In the genomic region with DNA sequence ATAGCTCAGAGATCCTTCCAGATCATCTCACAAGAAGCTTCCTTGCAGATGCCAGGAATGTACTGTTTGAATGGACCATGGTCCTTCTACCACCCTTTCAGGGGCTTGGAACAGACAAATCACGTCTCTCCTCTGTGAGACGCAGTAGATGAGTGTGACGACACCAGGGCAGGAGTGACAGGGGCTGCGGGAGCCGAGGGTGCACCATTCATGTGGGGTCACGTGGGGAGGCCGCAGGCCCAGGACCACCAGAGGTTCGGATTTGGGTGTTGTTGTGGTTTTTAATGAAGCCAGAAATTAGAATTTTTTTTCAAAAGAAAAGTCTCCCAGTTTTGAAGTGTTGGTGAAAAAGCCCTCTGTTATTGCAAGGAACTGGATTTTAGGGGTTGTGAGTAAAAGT, we compare ENCODE assay signal across 17 cellular contexts.
DNase-seq lines count a peak whose midpoint lies in the region; ATAC-seq and TF ChIP-seq lines count a peak whose summit lies in the region.
"Had no signal": no experiment of that assay in that cellular context is flagged by ENCODE, and none has a peak within 500 bp of the region (broad histone marks: within the 10 kb centered on the region; RNA-seq: fewer than 3 reads in every experiment).

No MANE protein-coding gene starts in this region.

- H3K9me3 Mint-ChIP-seq in activated T-cell treated with anti-CD3 and anti-CD28 coated beads, Interleukin-2, amount 50 U/mL, for 24 hours = no peaks in the 10 kb centered on the region
- H3K9me3 Mint-ChIP-seq in activated B cell treated with CpG ODN at 0.5 μM for 24 hours = no peaks in the 10 kb centered on the region
- H3K9me3 Mint-ChIP-seq in effector memory CD8-positive, alpha-beta T cell = no peaks in the 10 kb centered on the region
- H3K9me3 Mint-ChIP-seq in stimulated activated naive CD8-positive, alpha-beta T cell treated with anti-CD3 and anti-CD28 coated beads, Interleukin-15, amount 100 ng/mL, for 72 hours = peaks cover 0 to 7% of the 10 kb centered on the region in 2 donors

- H3K27ac ChIP-seq in testis = no peak overlapping the region
- H3K27ac ChIP-seq: KMS-11, parathyroid adenoma, VCaP had no signal

- no peak overlapping the region for H3K4me3 Mint-ChIP-seq in activated T-cell treated with anti-CD3 and anti-CD28 coated beads, Interleukin-2, amount 50 U/mL, for 24 hours
- no peak overlapping the region for H3K4me3 Mint-ChIP-seq in activated B cell treated with CpG ODN at 0.5 μM for 24 hours
- peak overlapping the region; percentile 47 to 62 for H3K4me3 Mint-ChIP-seq in effector memory CD8-positive, alpha-beta T cell
- H3K4me3 Mint-ChIP-seq in stimulated activated naive CD8-positive, alpha-beta T cell treated with anti-CD3 and anti-CD28 coated beads, Interleukin-15, amount 100 ng/mL, for 72 hours = no peak overlapping the region

- peaks cover 62% of the 10 kb centered on the region for H3K4me1 Mint-ChIP-seq in activated T-cell treated with anti-CD3 and anti-CD28 coated beads, Interleukin-2, amount 50 U/mL, for 24 hours (ENCODE audit: low read depth)
- H3K4me1 Mint-ChIP-seq in activated B cell treated with CpG ODN at 0.5 μM for 24 hours = peaks cover 63% of the 10 kb centered on the region
- H3K4me1 Mint-ChIP-seq in effector memory CD8-positive, alpha-beta T cell (ENCODE audit: low read depth in 2 of 2) = peaks cover 56 to 67% of the 10 kb centered on the region in 2 donors
- H3K4me1 Mint-ChIP-seq in stimulated activated naive CD8-positive, alpha-beta T cell treated with anti-CD3 and anti-CD28 coated beads, Interleukin-15, amount 100 ng/mL, for 72 hours = peaks cover 66% of the 10 kb centered on the region

- ATAC-seq in activated B cell treated with CpG ODN at 0.5 μM for 24 hours (ENCODE audit: low read depth) (no peak), HG02588 (IDR thresholded peaks at IDR 0.05; ENCODE audit: unreplicated experiment) (no peak)
- no peak for ATAC-seq in effector memory CD8-positive, alpha-beta T cell (replicated peaks)
- ATAC-seq in stimulated activated naive CD8-positive, alpha-beta T cell treated with anti-CD3 and anti-CD28 coated beads, Interleukin-15, amount 100 ng/mL, for 72 hours = no peak
- ATAC-seq: left lobe of liver had no signal

- POLR2A ChIA-PET in activated B cell treated with CpG ODN at 0.5 μM for 24 hours (lab: Charles Lee) = interaction anchor here (0.6 to 0.7 kb wide), 2 partner anchors 43 to 149 kb away, joined by 3 read pairs; no protein-coding TSS in a partner anchor

- no peaks in the 10 kb centered on the region for H3K27me3 Mint-ChIP-seq in activated T-cell treated with anti-CD3 and anti-CD28 coated beads, Interleukin-2, amount 50 U/mL, for 24 hours
- H3K27me3 Mint-ChIP-seq in activated B cell treated with CpG ODN at 0.5 μM for 24 hours = no peaks in the 10 kb centered on the region
- no peaks in the 10 kb centered on the region for H3K27me3 Mint-ChIP-seq in effector memory CD8-positive, alpha-beta T cell
- no peaks in the 10 kb centered on the region for H3K27me3 Mint-ChIP-seq in stimulated activated naive CD8-positive, alpha-beta T cell treated with anti-CD3 and anti-CD28 coated beads, Interleukin-15, amount 100 ng/mL, for 72 hours

- H3K36me3 Mint-ChIP-seq in activated T-cell treated with anti-CD3 and anti-CD28 coated beads, Interleukin-2, amount 50 U/mL, for 24 hours (ENCODE audit: low read depth) = peaks cover 52% of the 10 kb centered on the region
- peaks cover 26% of the 10 kb centered on the region for H3K36me3 Mint-ChIP-seq in activated B cell treated with CpG ODN at 0.5 μM for 24 hours (ENCODE audit: low read depth)
- H3K36me3 Mint-ChIP-seq in effector memory CD8-positive, alpha-beta T cell (ENCODE audit: insufficient read depth) = peaks cover 42% of the 10 kb centered on the region

- no peaks in the 10 kb centered on the region for H3K36me3 ChIP-seq in testis (ENCODE audit: low read depth, missing control alignments)

- no peak for DNase-seq in activated T-cell treated with anti-CD3 and anti-CD28 coated beads, Interleukin-2, amount 50 U/mL, for 24 hours
- no peak for DNase-seq in activated T-cell treated with anti-CD3 and anti-CD28 coated beads, Interleukin-2, amount 50 U/mL, for 1 hour
- DNase-seq in activated B cell treated with CpG ODN at 0.5 μM for 24 hours (no peak), EL (no peak), testis (no peak)
- no peak for DNase-seq in effector memory CD8-positive, alpha-beta T cell
- no peak for DNase-seq in stimulated activated naive CD8-positive, alpha-beta T cell treated with anti-CD3 and anti-CD28 coated beads, Interleukin-15, amount 100 ng/mL, for 72 hours
- DNase-seq: ACHN; activated CD8-positive, alpha-beta memory T cell treated with anti-CD3 and anti-CD28 coated beads, Interleukin-2, amount 50 U/mL, for 4 hours; foreskin melanocyte; GF-D8; NCI-H1105 had no signal

- H3K27me3 ChIP-seq in testis = no peaks in the 10 kb centered on the region

- H3K4me1 ChIP-seq in testis = peaks cover 10% of the 10 kb centered on the region

- no peak for TF ChIP-seq POLR2A in testis (IDR thresholded peaks at IDR 0.05)

- intact Hi-C loops in activated B cell treated with CpG ODN at 0.5 μM for 24 hours (cut with micrococcal nuclease) (no loop called here), testis (cut with DNase I; ENCODE audit: low total_unique reads) (no loop called here)

- no peaks in the 10 kb centered on the region for H3K9me3 ChIP-seq in testis

- CTCF ChIA-PET in activated B cell treated with CpG ODN at 0.5 μM for 24 hours (lab: Charles Lee) = no interaction called here

- H3K27ac Mint-ChIP-seq in activated T-cell treated with anti-CD3 and anti-CD28 coated beads, Interleukin-2, amount 50 U/mL, for 24 hours = peak overlapping the region; percentile 66
- H3K27ac Mint-ChIP-seq in activated B cell treated with CpG ODN at 0.5 μM for 24 hours = peak overlapping the region; percentile 75
- H3K27ac Mint-ChIP-seq in effector memory CD8-positive, alpha-beta T cell = peak overlapping the region; percentile 86 to 92
- H3K27ac Mint-ChIP-seq in stimulated activated naive CD8-positive, alpha-beta T cell treated with anti-CD3 and anti-CD28 coated beads, Interleukin-15, amount 100 ng/mL, for 72 hours = peak overlapping the region; percentile 72 to 75

- TF ChIP-seq CTCF in activated B cell treated with CpG ODN at 0.5 μM for 24 hours (IDR thresholded peaks at IDR 0.05) (no peak), testis (IDR thresholded peaks at IDR 0.05) (no peak)

- 90% methylated on average over 8 of the region's 8 CpGs for WGBS in testis, 2 donors

- no peak overlapping the region for H3K4me3 ChIP-seq in testis

Comparison
In these comparisons a context has a peak if more than half of its experiments do, and no peak if none do; other contexts are left out.
1. H3K4me3 Mint-ChIP-seq: peak in effector memory CD8-positive, alpha-beta T cell (2 of 2); none in activated T-cell treated with anti-CD3 and anti-CD28 coated beads, Interleukin-2, amount 50 U/mL, for 24 hours (single experiment), activated B cell treated with CpG ODN at 0.5 μM for 24 hours (single experiment) and stimulated activated naive CD8-positive, alpha-beta T cell treated with anti-CD3 and anti-CD28 coated beads, Interleukin-15, amount 100 ng/mL, for 72 hours (0 of 2).
2. Peak in every context shown above with its lines, with median percentiles within 50 percentile points of each other: H3K27ac Mint-ChIP-seq.